Comparison of ENCODE assay signal across 34 cellular contexts in genomic region chr5:33316773-33317172, GRCh38.
DNase-seq lines count a peak whose midpoint lies in the region; ATAC-seq and TF ChIP-seq lines count a peak whose summit lies in the region.
"Had no signal": no experiment of that assay in that cellular context is flagged by ENCODE, and none has a peak within 500 bp of the region (broad histone marks: within the 10 kb centered on the region; RNA-seq: fewer than 3 reads in every experiment).

No MANE protein-coding gene starts in this region.

- H3K27ac ChIP-seq in GM23338 (ENCODE audit: low read depth) = no peak overlapping the region
- H3K27ac ChIP-seq: Peyer's patch, right atrium auricular region, thoracic aorta had no signal

- H3K9me3 Mint-ChIP-seq in activated T-cell treated with anti-CD3 and anti-CD28 coated beads, Interleukin-2, amount 50 U/mL, for 72 hours = no peaks in the 10 kb centered on the region
- no peaks in the 10 kb centered on the region for H3K9me3 Mint-ChIP-seq in GM23338
- H3K9me3 Mint-ChIP-seq: activated CD4-positive, alpha-beta T cell treated with anti-CD3 and anti-CD28 coated beads, Interleukin-2, amount 10 ng/mL, durations not matched to agents 24 days and 14 days; activated T-cell treated with anti-CD3 and anti-CD28 coated beads, Interleukin-2, amount 50 U/mL, for 24 hours; stimulated activated naive CD8-positive, alpha-beta T cell treated with anti-CD3 and anti-CD28 coated beads, Interleukin-15, Interleukin-2, amounts not matched to agents 100 ng/mL and 50 ng/mL, for 24 hours had no signal

- no peak overlapping the region for H2AFZ ChIP-seq in GM23338

- H3K27ac Mint-ChIP-seq in activated T-cell treated with anti-CD3 and anti-CD28 coated beads, Interleukin-2, amount 50 U/mL, for 72 hours = peak overlapping the region; percentile 26
- H3K27ac Mint-ChIP-seq in GM23338 = no peak overlapping the region
- H3K27ac Mint-ChIP-seq: activated CD4-positive, alpha-beta T cell treated with anti-CD3 and anti-CD28 coated beads, Interleukin-2, amount 10 ng/mL, durations not matched to agents 24 days and 14 days; activated T-cell treated with anti-CD3 and anti-CD28 coated beads, Interleukin-2, amount 50 U/mL, for 24 hours; CD14-positive monocyte; stimulated activated naive CD8-positive, alpha-beta T cell treated with anti-CD3 and anti-CD28 coated beads, Interleukin-15, Interleukin-2, amounts not matched to agents 100 ng/mL and 50 ng/mL, for 24 hours had no signal

- TF ChIP-seq CTCF in astrocyte of the spinal cord (IDR thresholded peaks at IDR 0.05; ENCODE audit: low read depth, low read length) (no peak), GM23338 (conservative IDR thresholded peaks at IDR 0.05; ENCODE audit: low read depth in 2 of 2) (no peak), GM13977 (IDR thresholded peaks at IDR 0.05; ENCODE audit: extremely low read depth, insufficient read depth, missing control alignments) (no peak)

- in situ Hi-C loops in astrocyte of the spinal cord (cut with HindIII; ENCODE audit: low sequenced_read_pairs) (no loop called here), GM13977 (cut with MboI; ENCODE audit: low pct_unique_long_range_greater_than_20kb, low sequenced_read_pairs, unreplicated experiment) (no loop called here)

- no peak overlapping the region for H3K9ac ChIP-seq in skeletal muscle satellite cell (ENCODE audit: low read depth, low read length)

- no peak overlapping the region for H3K4me3 Mint-ChIP-seq in activated T-cell treated with anti-CD3 and anti-CD28 coated beads, Interleukin-2, amount 50 U/mL, for 72 hours
- no peak overlapping the region for H3K4me3 Mint-ChIP-seq in GM23338
- H3K4me3 Mint-ChIP-seq: activated CD4-positive, alpha-beta T cell treated with anti-CD3 and anti-CD28 coated beads, Interleukin-2, amount 10 ng/mL, durations not matched to agents 24 days and 14 days; activated T-cell treated with anti-CD3 and anti-CD28 coated beads, Interleukin-2, amount 50 U/mL, for 24 hours; CD14-positive monocyte; naive B cell; stimulated activated naive CD8-positive, alpha-beta T cell treated with anti-CD3 and anti-CD28 coated beads, Interleukin-15, Interleukin-2, amounts not matched to agents 100 ng/mL and 50 ng/mL, for 24 hours had no signal

- H3K27me3 ChIP-seq in skeletal muscle satellite cell (ENCODE audit: control insufficient read depth, insufficient read depth, low read length) = no peaks in the 10 kb centered on the region
- H3K27me3 ChIP-seq in GM23338 (ENCODE audit: insufficient read depth) = no peaks in the 10 kb centered on the region
- H3K27me3 ChIP-seq: Peyer's patch, right atrium auricular region had no signal

- peaks cover 9% of the 10 kb centered on the region; the same call in 1 of the 2 replicates for H3K9me2 ChIP-seq in GM23338 (ENCODE audit: insufficient read depth)

- no peaks in the 10 kb centered on the region for H3K4me1 Mint-ChIP-seq in activated T-cell treated with anti-CD3 and anti-CD28 coated beads, Interleukin-2, amount 50 U/mL, for 72 hours (ENCODE audit: low read depth)
- H3K4me1 Mint-ChIP-seq in GM23338 = no peaks in the 10 kb centered on the region
- H3K4me1 Mint-ChIP-seq: activated CD4-positive, alpha-beta T cell treated with anti-CD3 and anti-CD28 coated beads, Interleukin-2, amount 10 ng/mL, durations not matched to agents 24 days and 14 days had no signal

- ATAC-seq in activated T-cell treated with anti-CD3 and anti-CD28 coated beads, Interleukin-2, amount 50 U/mL, for 72 hours (replicated peaks in 1 of 2) = no peak
- no peak for ATAC-seq in GM23338
- ATAC-seq: left ventricle myocardium superior had no signal

- H3K4me1 ChIP-seq in skeletal muscle satellite cell (ENCODE audit: control insufficient read depth, insufficient read depth, low read length) (peaks cover 58% of the 10 kb centered on the region), GM23338 (ENCODE audit: insufficient read depth) (no peaks in the 10 kb centered on the region)

- no peaks in the 10 kb centered on the region for H4K20me1 ChIP-seq in GM23338 (replicated peaks; ENCODE audit: insufficient read depth)

- H3K4me2 ChIP-seq in skeletal muscle satellite cell (ENCODE audit: low read length) (peak overlapping the region; percentile 2), GM23338 (no peak overlapping the region)

- no peaks in the 10 kb centered on the region for H3K9me3 ChIP-seq in skeletal muscle satellite cell (replicated peaks; ENCODE audit: low read length)
- H3K9me3 ChIP-seq: Peyer's patch, right atrium auricular region, thoracic aorta had no signal

- H3K4me3 ChIP-seq in astrocyte of the spinal cord (ENCODE audit: low read depth, low read length) (no peak overlapping the region), skeletal muscle satellite cell (ENCODE audit: low read length) (no peak overlapping the region), GM23338 (no peak overlapping the region)
- H3K4me3 ChIP-seq: Peyer's patch, right atrium auricular region, thoracic aorta had no signal

- no peaks in the 10 kb centered on the region for H3K79me2 ChIP-seq in GM23338 (replicated peaks; ENCODE audit: insufficient read depth)

- H3K36me3 Mint-ChIP-seq in activated T-cell treated with anti-CD3 and anti-CD28 coated beads, Interleukin-2, amount 50 U/mL, for 72 hours (ENCODE audit: insufficient read depth in 2 of 2) = no peaks in the 10 kb centered on the region
- H3K36me3 Mint-ChIP-seq in GM23338 (ENCODE audit: low read depth) = no peaks in the 10 kb centered on the region
- H3K36me3 Mint-ChIP-seq: CD14-positive monocyte, naive B cell had no signal

- H3K27me3 Mint-ChIP-seq in activated T-cell treated with anti-CD3 and anti-CD28 coated beads, Interleukin-2, amount 50 U/mL, for 72 hours (ENCODE audit: low read depth) = no peaks in the 10 kb centered on the region
- H3K27me3 Mint-ChIP-seq in GM23338 (ENCODE audit: insufficient read depth, low read depth, poor library complexity) = peaks cover 2% of the 10 kb centered on the region
- H3K27me3 Mint-ChIP-seq: activated CD4-positive, alpha-beta T cell treated with anti-CD3 and anti-CD28 coated beads, Interleukin-2, amount 10 ng/mL, durations not matched to agents 24 days and 14 days; activated T-cell treated with anti-CD3 and anti-CD28 coated beads, Interleukin-2, amount 50 U/mL, for 24 hours; naive B cell; stimulated activated naive CD8-positive, alpha-beta T cell treated with anti-CD3 and anti-CD28 coated beads, Interleukin-15, Interleukin-2, amounts not matched to agents 100 ng/mL and 50 ng/mL, for 24 hours had no signal

- no peaks in the 10 kb centered on the region for H3K36me3 ChIP-seq in skeletal muscle satellite cell (ENCODE audit: insufficient read depth, low read length)
- H3K36me3 ChIP-seq in GM23338 (ENCODE audit: insufficient read depth) = no peaks in the 10 kb centered on the region
- H3K36me3 ChIP-seq: Peyer's patch, right atrium auricular region, thoracic aorta had no signal

- no peak for DNase-seq in activated T-cell treated with anti-CD3 and anti-CD28 coated beads, Interleukin-2, amount 50 U/mL, for 72 hours
- DNase-seq in activated T-cell treated with anti-CD3 and anti-CD28 coated beads, Interleukin-2, amount 50 U/mL, for 48 hours = no peak
- DNase-seq in astrocyte of the spinal cord (ENCODE audit: low read depth, low spot score) (peak; percentile 44), fibroblast of peridontal ligament (ENCODE audit: extremely low read depth) (peak; percentile 64), COLO668 (lab: John Stamatoyannopoulos, UW; ENCODE audit: unreplicated experiment) (no peak), GM23338 (ENCODE audit: low spot score) (no peak), GM13977 (ENCODE audit: low spot score) (no peak)
- DNase-seq: 8988T; activated CD4-positive, alpha-beta T cell treated with anti-CD3 and anti-CD28 coated beads, Interleukin-2, amount 10 ng/mL, durations not matched to agents 24 days and 14 days; activated naive CD4-positive, alpha-beta T cell; activated T-cell treated with anti-CD3 and anti-CD28 coated beads, Interleukin-2, amount 50 U/mL, for 24 hours; Calu3; cerebellar nuclear complex; DMS79 treated with DMSO at 0.1 percent for 48 hours; head of caudate nucleus; islet precursor cell; KG1; left ventricle myocardium superior; midbrain; naive B cell; NCI-H1436; NCI-H2081 treated with DMSO at 0.1 percent for 48 hours; NCI-H345; NCI-H774; Peyer's patch; posterior cingulate gyrus; SIG-M5; stimulated activated CD8-positive, alpha-beta memory T cell treated with anti-CD3 and anti-CD28 coated beads, Interleukin-4, amount 100 ng/mL, for 48 hours; T1000 had no signal

- H3F3A ChIP-seq in GM23338 (replicated peaks; ENCODE audit: low read depth) = no peaks in the 10 kb centered on the region

TF ChIP-seq in GM23338, 12 proteins besides CTCF, POLR2A, EP300 and RAD21:
- TF ChIP-seq JUNB (IDR thresholded peaks at IDR 0.05; ENCODE audit: unreplicated experiment) = no peak
- no peak for TF ChIP-seq POLR2AphosphoS5 (IDR thresholded peaks at IDR 0.05; ENCODE audit: low read depth)
- TF ChIP-seq ZNF331 (CRISPR knock-in tag; IDR thresholded peaks at IDR 0.05; ENCODE audit: low read depth) = no peak
- no peak for TF ChIP-seq STAT1 (IDR thresholded peaks at IDR 0.05; ENCODE audit: unreplicated experiment)
TF ChIP-seq in GM23338: peak in this region for 0.

Comparison
In these comparisons a context has a peak if more than half of its experiments do, and no peak if none do; other contexts are left out.
1. DNase-seq: peak in astrocyte of the spinal cord (single experiment) and fibroblast of peridontal ligament (single experiment); none in activated T-cell treated with anti-CD3 and anti-CD28 coated beads, Interleukin-2, amount 50 U/mL, for 72 hours (0 of 2), activated T-cell treated with anti-CD3 and anti-CD28 coated beads, Interleukin-2, amount 50 U/mL, for 48 hours (0 of 2), COLO668 (single experiment), GM23338 (single experiment) and GM13977 (single experiment).